ENCODE assay signal across 23 cellular contexts in genomic region chr13:51339952-51340732, GRCh38. TPM values are rescaled to one million over a fixed set of nuclear protein-coding genes. Genes with fewer than 3 reads are reported as not detected.
"Had no signal": no experiment of that assay in that cellular context is flagged by ENCODE, and none has a peak within 500 bp of the region (broad histone marks: within the 10 kb centered on the region; RNA-seq: fewer than 3 reads in every experiment).

No MANE protein-coding gene starts in this region.

- H3K27me3 ChIP-seq: brain microvascular endothelial cell, tibial nerve, vagina had no signal

- H3K36me3 ChIP-seq: brain microvascular endothelial cell, vagina had no signal

- H3K4me3 ChIP-seq: mucosa of descending colon, tibial nerve, vagina had no signal

- H3K27ac ChIP-seq: brain microvascular endothelial cell, parathyroid adenoma, tibial nerve, vagina had no signal

- H3K4me1 ChIP-seq: parathyroid adenoma, tibial nerve, vagina had no signal

- ATAC-seq: left lobe of liver; mucosa of descending colon; naive thymus-derived CD8-positive, alpha-beta T cell had no signal

- DNase-seq: activated CD4-positive, alpha-beta T cell treated with anti-CD3 and anti-CD28 coated beads, Interleukin-2, amount 50 U/mL, for 48 hours; activated CD4-positive, CD25-positive, alpha-beta regulatory T cell treated with anti-CD3 and anti-CD28 coated beads, Interleukin-2, amount 50 U/mL, for 72 hours; activated gamma-delta T cell; brain microvascular endothelial cell; effector memory CD4-positive, alpha-beta T cell; mucosa of descending colon; naive thymus-derived CD8-positive, alpha-beta T cell; stimulated activated CD4-positive, alpha-beta T cell treated with anti-CD3 and anti-CD28 coated beads, Interleukin-15, amount 100 ng/mL, for 24 hours; stimulated activated CD4-positive, alpha-beta T cell treated with anti-CD3 and anti-CD28 coated beads, Interleukin-4, amount 100 ng/mL, for 1 hour; stimulated activated naive CD4-positive, alpha-beta T cell; T-helper 1 cell; T1000 had no signal

- FAIRE-seq: keratinocyte had no signal

- H3K9me3 ChIP-seq: mucosa of descending colon, tibial nerve, vagina had no signal

RNA-seq across cellular contexts. Expression of gene SERPINE3, which starts 0.7 kb away (rescaled TPM):
- total RNA-seq: activated naive CD4-positive, alpha-beta T cell treated with anti-CD3 and anti-CD28 coated beads, Interleukin-2, amount 50 U/mL, for 72 hours; fibroblast of lung; left lobe of liver; lung microvascular endothelial cell; mucosa of descending colon; naive thymus-derived CD8-positive, alpha-beta T cell; renal cortical epithelial cell; skeletal muscle tissue; subcutaneous adipose tissue; vagina had no signal
- polyA plus RNA-seq: fibroblast of lung; keratinocyte; naive thymus-derived CD8-positive, alpha-beta T cell had no signal
